Comparison of ENCODE assay signal across 13 cellular contexts in the genomic region with DNA sequence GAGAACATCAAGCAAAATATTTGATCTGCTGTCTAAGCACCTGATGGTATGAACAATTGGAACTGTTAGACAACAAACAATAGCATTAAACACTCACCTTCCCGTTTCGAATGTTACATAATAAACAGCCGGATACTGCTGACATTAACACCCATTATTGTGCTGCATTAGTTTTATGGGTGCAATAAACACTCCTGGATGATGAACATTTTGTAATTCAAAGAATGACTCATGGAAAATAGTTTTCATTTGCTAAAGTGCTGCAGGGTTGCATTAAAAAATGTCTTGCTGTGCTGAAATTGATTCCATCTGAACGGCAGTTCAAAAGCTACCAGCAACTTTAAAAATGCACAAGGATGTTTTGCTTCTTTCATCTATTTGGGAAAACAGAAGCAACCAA.
DNase-seq lines count a peak whose midpoint lies in the region; ATAC-seq and TF ChIP-seq lines count a peak whose summit lies in the region.
"Had no signal": no experiment of that assay in that cellular context is flagged by ENCODE, and none has a peak within 500 bp of the region (broad histone marks: within the 10 kb centered on the region; RNA-seq: fewer than 3 reads in every experiment).

No MANE protein-coding gene starts in this region.

- H3K79me2 ChIP-seq in neural progenitor cell (ENCODE audit: low read depth) = no peaks in the 10 kb centered on the region

- TF ChIP-seq CTCF in body of pancreas (IDR thresholded peaks at IDR 0.05) = no peak
- no peak for TF ChIP-seq CTCF in osteocyte (IDR thresholded peaks at IDR 0.05)
- no peak for TF ChIP-seq CTCF in neural progenitor cell (IDR thresholded peaks at IDR 0.05)

- H3K4me3 ChIP-seq in body of pancreas (no peak overlapping the region), neural progenitor cell (no peak overlapping the region)
- H3K4me3 ChIP-seq: lower lobe of right lung had no signal

- H3K4me3 Mint-ChIP-seq in osteocyte (ENCODE audit: unreplicated experiment) = no peak overlapping the region
- no peak overlapping the region for H3K4me3 Mint-ChIP-seq in neural progenitor cell
- H3K4me3 Mint-ChIP-seq: activated CD4-positive, alpha-beta memory T cell treated with anti-CD3 and anti-CD28 coated beads for 36 hours; IgD-negative memory B cell had no signal

- H3K36me3 Mint-ChIP-seq in osteocyte (ENCODE audit: unreplicated experiment) (no peaks in the 10 kb centered on the region), neural progenitor cell (no peaks in the 10 kb centered on the region)
- H3K36me3 Mint-ChIP-seq: activated CD4-positive, alpha-beta memory T cell treated with anti-CD3 and anti-CD28 coated beads for 36 hours; IgD-negative memory B cell had no signal

- H2AFZ ChIP-seq in neural progenitor cell (replicated peaks) = no peak overlapping the region

- intact Hi-C loops in body of pancreas (cut with DNase I) = no loop called here
- intact Hi-C loops in posterior vena cava (cut with DNase I) = no loop called here

- H3K36me3 ChIP-seq in body of pancreas (replicated peaks in 1 of 2; ENCODE audit: insufficient read depth in 1 of 2, low read depth in 2 of 2) (no peaks in the 10 kb centered on the region), neural progenitor cell (no peaks in the 10 kb centered on the region)
- H3K36me3 ChIP-seq: lower lobe of right lung had no signal

- H3F3A ChIP-seq in neural progenitor cell (ENCODE audit: low read depth) = no peaks in the 10 kb centered on the region

- H3K27ac Mint-ChIP-seq in osteocyte (ENCODE audit: unreplicated experiment) (peak overlapping the region; percentile 53), neural progenitor cell (no peak overlapping the region)
- H3K27ac Mint-ChIP-seq: activated CD4-positive, alpha-beta memory T cell treated with anti-CD3 and anti-CD28 coated beads for 36 hours; IgD-negative memory B cell had no signal

- H3K4me1 Mint-ChIP-seq in osteocyte (ENCODE audit: unreplicated experiment) (peaks cover 48% of the 10 kb centered on the region), neural progenitor cell (peaks cover 17% of the 10 kb centered on the region)
- H3K4me1 Mint-ChIP-seq: IgD-negative memory B cell had no signal

- no peak for TF ChIP-seq POLR2A in body of pancreas (IDR thresholded peaks at IDR 0.05)

- no peak overlapping the region for H3K9ac ChIP-seq in neural progenitor cell

- peak; percentile 56 for ATAC-seq in body of pancreas
- ATAC-seq: lower lobe of right lung had no signal

- no peaks in the 10 kb centered on the region for H4K20me1 ChIP-seq in neural progenitor cell (ENCODE audit: low read depth)

- H3K27me3 ChIP-seq in body of pancreas (no peaks in the 10 kb centered on the region), neural progenitor cell (no peaks in the 10 kb centered on the region)

- H3K27ac ChIP-seq in body of pancreas = no peak overlapping the region
- no peak overlapping the region for H3K27ac ChIP-seq in neural progenitor cell
- H3K27ac ChIP-seq: lower lobe of right lung had no signal

- H3K4me1 ChIP-seq in body of pancreas (no peaks in the 10 kb centered on the region), neural progenitor cell (no peaks in the 10 kb centered on the region)
- H3K4me1 ChIP-seq: Caco-2, lower lobe of right lung had no signal

- 46 to 56% methylated on average over 4 of the region's 4 CpGs for WGBS in body of pancreas, 2 donors

- H3K9me3 Mint-ChIP-seq in osteocyte (ENCODE audit: unreplicated experiment) (no peaks in the 10 kb centered on the region), neural progenitor cell (peaks cover 3% of the 10 kb centered on the region)
- H3K9me3 Mint-ChIP-seq: activated CD4-positive, alpha-beta memory T cell treated with anti-CD3 and anti-CD28 coated beads for 36 hours had no signal

- H3K9me3 ChIP-seq in body of pancreas (no peaks in the 10 kb centered on the region), neural progenitor cell (ENCODE audit: low read depth) (no peaks in the 10 kb centered on the region)
- H3K9me3 ChIP-seq: Caco-2, lower lobe of right lung had no signal

- H3K27me3 Mint-ChIP-seq in osteocyte (ENCODE audit: unreplicated experiment) (no peaks in the 10 kb centered on the region), neural progenitor cell (ENCODE audit: insufficient read depth, low read depth) (peaks cover 5% of the 10 kb centered on the region)
- H3K27me3 Mint-ChIP-seq: IgD-negative memory B cell had no signal

- DNase-seq in GM03348 (ENCODE audit: low spot score) (peak; percentile 45), NCI-H1930 (lab: John Stamatoyannopoulos, UW) (peak; percentile 46 to 78), body of pancreas (no peak), osteocyte (ENCODE audit: extremely low spot score, unreplicated experiment) (no peak), neural progenitor cell (ENCODE audit: low spot score) (no peak), posterior vena cava (ENCODE audit: low spot score) (no peak)
- no peak for DNase-seq in activated CD4-positive, CD25-positive, alpha-beta regulatory T cell treated with anti-CD3 and anti-CD28 coated beads, Interleukin-2, amount 50 U/mL, for 72 hours
- DNase-seq: activated CD4-positive, alpha-beta memory T cell treated with anti-CD3 and anti-CD28 coated beads for 36 hours; activated effector memory CD4-positive, alpha-beta T cell treated with Interleukin-2 at 50 U/mL for 16 hours; Caco-2; lower lobe of right lung; NCI-H226 had no signal

- no peak overlapping the region for H3K4me2 ChIP-seq in neural progenitor cell

Comparison
In these comparisons a context has a peak if more than half of its experiments do, and no peak if none do; other contexts are left out.
1. DNase-seq: peak in GM03348 (single experiment) and NCI-H1930 (2 of 2); none in body of pancreas (0 of 4), osteocyte (single experiment), neural progenitor cell (single experiment), posterior vena cava (single experiment) and activated CD4-positive, CD25-positive, alpha-beta regulatory T cell treated with anti-CD3 and anti-CD28 coated beads, Interleukin-2, amount 50 U/mL, for 72 hours (single experiment).